In genomic region chr1:234014208-234014607, GRCh38 we compare ENCODE assay signal across 22 cellular contexts.
"Had no signal": no experiment of that assay in that cellular context is flagged by ENCODE, and none has a peak within 500 bp of the region (broad histone marks: within the 10 kb centered on the region; RNA-seq: fewer than 3 reads in every experiment).

No MANE protein-coding gene starts in this region.

- ATAC-seq: HepG2, Panc1, PC-3, T-cell had no signal

- DNase-seq: IMR-90, Kasumi-1, MM.1S, NCI-H1092 treated with DMSO at 0.1 percent for 48 hours, NCI-H1436, NCI-H187, NCI-H2029, NCI-H2081 treated with DMSO at 0.1 percent for 48 hours, NCI-H2171, NCI-H226, NCI-H446, NCI-H510A, NCI-H524 treated with DMSO at 0.1 percent for 48 hours, NCI-H69, NCI-H774, PC-3, SHP77 treated with DMSO at 0.1 percent for 48 hours, SJCRH30, SW 1271, T-cell had no signal
